ENCODE assay signal across 18 cellular contexts in genomic region chr2:149290662-149291061, GRCh38. TPM values are rescaled to one million over a fixed set of nuclear protein-coding genes. Genes with fewer than 3 reads are reported as not detected.
A peak's percentile ranks its signal among the peaks of the same experiment; 100 is the strongest.
DNase-seq lines count a peak whose midpoint lies in the region; ATAC-seq, FAIRE-seq and TF ChIP-seq lines count a peak whose summit lies in the region.
"Had no signal": no experiment of that assay in that cellular context is flagged by ENCODE, and none has a peak within 500 bp of the region (broad histone marks: within the 10 kb centered on the region; RNA-seq: fewer than 3 reads in every experiment).

No MANE protein-coding gene starts in this region.

- H3K36me3 ChIP-seq in HUES64 (ENCODE audit: insufficient read depth, low read length) (no peaks in the 10 kb centered on the region), astrocyte (ENCODE audit: insufficient read depth, low read length) (no peaks in the 10 kb centered on the region), mesenchymal stem cell (ENCODE audit: control insufficient read depth in 1 of 2, insufficient read depth in 2 of 2, low read depth in 1 of 2, low read length in 2 of 2) (no peaks in the 10 kb centered on the region), gastrocnemius medialis (no peaks in the 10 kb centered on the region)

- H4K8ac ChIP-seq in mesenchymal stem cell (ENCODE audit: low read length) = no peak overlapping the region

- no peak overlapping the region for H2BK12ac ChIP-seq in mesenchymal stem cell (ENCODE audit: low read length in 2 of 2)

- DNase-seq in AG10803 (ENCODE audit: low read depth) (peak; percentile 12), astrocyte (ENCODE audit: low read depth) (no peak), mesenchymal stem cell (peak; percentile 9), H4 (ENCODE audit: low spot score) (no peak), gastrocnemius medialis (no peak)
- no peak for DNase-seq in activated naive CD4-positive, alpha-beta T cell (lab: John Stamatoyannopoulos, UW)
- DNase-seq in T-helper 2 cell treated with Interferon-gamma antibody and Interleukin-4, amounts not matched to agents 5 μg/mL and 100 μg/mL, for 36 hours (ENCODE audit: low spot score) = no peak
- DNase-seq: IMR-90, Karpas-422, NCI-H1436, NCI-H2029 treated with DMSO at 0.1 percent for 48 hours, NCI-H510A, NCI-H774 had no signal

- H3K27ac Mint-ChIP-seq in astrocyte (ENCODE audit: unreplicated experiment) = no peak overlapping the region
- H3K27ac Mint-ChIP-seq in T-helper 2 cell treated with Interferon-gamma antibody and Interleukin-4, amounts not matched to agents 5 μg/mL and 100 μg/mL, for 36 hours = no peak overlapping the region

- H3K4me3 Mint-ChIP-seq in astrocyte (ENCODE audit: unreplicated experiment) = peak overlapping the region; percentile 6
- no peak overlapping the region for H3K4me3 Mint-ChIP-seq in T-helper 2 cell treated with Interferon-gamma antibody and Interleukin-4, amounts not matched to agents 5 μg/mL and 100 μg/mL, for 36 hours

- H3K4me1 ChIP-seq in HUES64 (ENCODE audit: insufficient read depth, low read length) (peaks cover 42% of the 10 kb centered on the region), astrocyte (ENCODE audit: insufficient read depth, low read length) (no peaks in the 10 kb centered on the region), mesenchymal stem cell (ENCODE audit: control insufficient read depth, insufficient read depth, low read depth, low read length) (no peaks in the 10 kb centered on the region), gastrocnemius medialis (no peaks in the 10 kb centered on the region)

- no peak overlapping the region for H2BK15ac ChIP-seq in mesenchymal stem cell (ENCODE audit: low read depth, poor library complexity, severe bottlenecking)

- H3K9me3 ChIP-seq in HUES64 (ENCODE audit: insufficient read depth, low read depth, low read length) = no peaks in the 10 kb centered on the region
- no peaks in the 10 kb centered on the region for H3K9me3 ChIP-seq in astrocyte (ENCODE audit: insufficient read depth, low read depth, low read length)
- no peaks in the 10 kb centered on the region for H3K9me3 ChIP-seq in mesenchymal stem cell (ENCODE audit: control insufficient read depth, low read length)
- no peaks in the 10 kb centered on the region for H3K9me3 ChIP-seq in gastrocnemius medialis

- H3K27ac ChIP-seq in HUES64 (ENCODE audit: low read depth, low read length) (peak overlapping the region; percentile 95; the same call in 1 of the 2 replicates), astrocyte (ENCODE audit: low read depth, low read length) (no peak overlapping the region), mesenchymal stem cell (ENCODE audit: low read length, poor library complexity, severe bottlenecking) (no peak overlapping the region), gastrocnemius medialis (no peak overlapping the region)
- H3K27ac ChIP-seq: C4-2B had no signal

- no peak overlapping the region for H2AK5ac ChIP-seq in mesenchymal stem cell (ENCODE audit: low read length, severe bottlenecking)

- no peak for ATAC-seq in gastrocnemius medialis

- peaks cover 3% of the 10 kb centered on the region for H3K9me3 Mint-ChIP-seq in astrocyte (ENCODE audit: unreplicated experiment)
- no peaks in the 10 kb centered on the region for H3K9me3 Mint-ChIP-seq in T-helper 2 cell treated with Interferon-gamma antibody and Interleukin-4, amounts not matched to agents 5 μg/mL and 100 μg/mL, for 36 hours

- 69% methylated on average over 2 of the region's 2 CpGs for WGBS in HUES64
- WGBS in mesenchymal stem cell = 85% methylated on average over 2 of the region's 2 CpGs

- H3K4me3 ChIP-seq in AG10803 (ENCODE audit: low read length) (no peak overlapping the region), HUES64 (ENCODE audit: low read length) (no peak overlapping the region), astrocyte (ENCODE audit: insufficient read depth, low read depth, low read length) (no peak overlapping the region), mesenchymal stem cell (ENCODE audit: insufficient read depth in 1 of 2, low read depth in 1 of 2, low read length in 2 of 2) (no peak overlapping the region), gastrocnemius medialis (no peak overlapping the region)

- no peak overlapping the region for H3K14ac ChIP-seq in mesenchymal stem cell (ENCODE audit: low read length in 2 of 2)

- no peaks in the 10 kb centered on the region for H3K79me2 ChIP-seq in astrocyte (ENCODE audit: insufficient read depth, low read length)

- H2AFZ ChIP-seq in astrocyte (ENCODE audit: low read depth, low read length) = no peak overlapping the region
- H2AFZ ChIP-seq in mesenchymal stem cell (ENCODE audit: low read depth, low read length) = no peak overlapping the region

- intact Hi-C loops in gastrocnemius medialis (cut with DNase I; ENCODE audit: low total_unique reads) = no loop called here

- FAIRE-seq in astrocyte (lab: Jason Lieb, UNC) = no peak
- FAIRE-seq: A204.1, GM12892, H54 had no signal

- H3K23ac ChIP-seq in mesenchymal stem cell (ENCODE audit: low read length in 2 of 2) = no peak overlapping the region

- in situ Hi-C loops in gastrocnemius medialis (cut with MboI; ENCODE audit: low sequenced_read_pairs in 4 of 4) = no loop called here

- no peak overlapping the region for H4K91ac ChIP-seq in mesenchymal stem cell (ENCODE audit: low read length)

- H2BK5ac ChIP-seq in mesenchymal stem cell (ENCODE audit: low read depth, low read length, poor library complexity, severe bottlenecking) = no peak overlapping the region

- H3K36me3 Mint-ChIP-seq in astrocyte (ENCODE audit: low read depth, unreplicated experiment) = no peaks in the 10 kb centered on the region
- no peaks in the 10 kb centered on the region for H3K36me3 Mint-ChIP-seq in T-helper 2 cell treated with Interferon-gamma antibody and Interleukin-4, amounts not matched to agents 5 μg/mL and 100 μg/mL, for 36 hours (ENCODE audit: low read depth)

- no peak for TF ChIP-seq POLR2A in gastrocnemius medialis (IDR thresholded peaks at IDR 0.05)

- TF ChIP-seq CTCF in AG10803 (conservative IDR thresholded peaks at IDR 0.05; ENCODE audit: low read length) (no peak), astrocyte (IDR thresholded peaks at IDR 0.05; ENCODE audit: insufficient read depth, low read depth, low read length) (no peak), gastrocnemius medialis (IDR thresholded peaks at IDR 0.05 in 4 of 5, conservative IDR thresholded peaks at IDR 0.05 in 1 of 5) (no peak)

- H3K27me3 Mint-ChIP-seq in astrocyte (ENCODE audit: low read depth, unreplicated experiment) = peaks cover 11% of the 10 kb centered on the region
- H3K27me3 Mint-ChIP-seq in T-helper 2 cell treated with Interferon-gamma antibody and Interleukin-4, amounts not matched to agents 5 μg/mL and 100 μg/mL, for 36 hours (ENCODE audit: low read depth) = no peaks in the 10 kb centered on the region

- H3K18ac ChIP-seq in mesenchymal stem cell (ENCODE audit: low read depth in 1 of 2, low read length in 2 of 2) = no peak overlapping the region

- no peaks in the 10 kb centered on the region for H4K20me1 ChIP-seq in astrocyte (ENCODE audit: insufficient read depth, low read length)

- H3K9ac ChIP-seq in HUES64 (ENCODE audit: low read depth, low read length) (peak overlapping the region; percentile 22; the same call in 1 of the 2 replicates), astrocyte (ENCODE audit: low read length) (no peak overlapping the region), mesenchymal stem cell (ENCODE audit: low read length) (no peak overlapping the region)

- no peak overlapping the region for H3K4me2 ChIP-seq in astrocyte (ENCODE audit: low read length)
- no peak overlapping the region for H3K4me2 ChIP-seq in mesenchymal stem cell (ENCODE audit: low read length, poor library complexity, severe bottlenecking)

- no peak overlapping the region for H2BK120ac ChIP-seq in mesenchymal stem cell (ENCODE audit: low read depth, low read length)

- H3K4me1 Mint-ChIP-seq in astrocyte (ENCODE audit: low read depth, unreplicated experiment) = peaks cover 7% of the 10 kb centered on the region
- H3K4me1 Mint-ChIP-seq in T-helper 2 cell treated with Interferon-gamma antibody and Interleukin-4, amounts not matched to agents 5 μg/mL and 100 μg/mL, for 36 hours (ENCODE audit: low read depth) = no peaks in the 10 kb centered on the region

- no peak overlapping the region for H3K4ac ChIP-seq in mesenchymal stem cell (ENCODE audit: low read depth in 1 of 2, low read length in 2 of 2)

- H3K79me1 ChIP-seq in mesenchymal stem cell (replicated peaks; ENCODE audit: low read length, poor library complexity, severe bottlenecking) = no peaks in the 10 kb centered on the region

- H3K27me3 ChIP-seq in HUES64 (ENCODE audit: insufficient read depth, low read length) (peaks cover 3% of the 10 kb centered on the region; the same call in 1 of the 2 replicates), astrocyte (ENCODE audit: insufficient read depth, low read length) (no peaks in the 10 kb centered on the region), mesenchymal stem cell (ENCODE audit: control insufficient read depth in 1 of 2, insufficient read depth in 1 of 2, low read length in 2 of 2) (peaks cover 0 to 15% of the 10 kb centered on the region in 2 experiments), gastrocnemius medialis (no peaks in the 10 kb centered on the region)

RNA-seq across cellular contexts. Expression of gene LYPD6, which starts 39.7 kb away (rescaled TPM):
- 3.9 TPM for polyA plus RNA-seq in HUES64 (2013, experiment 1 of 2)
- 4.8 TPM for polyA plus RNA-seq in HUES64 (2013, experiment 2 of 2)
- 1.1 and 1.4 TPM in 2 replicates for total RNA-seq in astrocyte
- polyA plus RNA-seq in mesenchymal stem cell (2013, experiment 1 of 2) = 6.8 TPM
- polyA plus RNA-seq in mesenchymal stem cell (2013, experiment 2 of 2) = 6.6 TPM
- 8.6 and 9.8 TPM in 2 replicates for total RNA-seq in H4 (2014; rRNA removed; shearing (Covaris generic))
- under 1 TPM in 1 of 4 donors, not detected in 3; 0.46 TPM for total RNA-seq in gastrocnemius medialis

Comparison
In these comparisons a context has a peak if more than half of its experiments do, and no peak if none do; other contexts are left out.
1. DNase-seq: peak in AG10803 (single experiment) and mesenchymal stem cell (single experiment); none in astrocyte (single experiment), H4 (single experiment), activated naive CD4-positive, alpha-beta T cell (0 of 4), T-helper 2 cell treated with Interferon-gamma antibody and Interleukin-4, amounts not matched to agents 5 μg/mL and 100 μg/mL, for 36 hours (single experiment) and gastrocnemius medialis (0 of 2).